10 cellular contexts compared by ENCODE assay signal in the genomic region with DNA sequence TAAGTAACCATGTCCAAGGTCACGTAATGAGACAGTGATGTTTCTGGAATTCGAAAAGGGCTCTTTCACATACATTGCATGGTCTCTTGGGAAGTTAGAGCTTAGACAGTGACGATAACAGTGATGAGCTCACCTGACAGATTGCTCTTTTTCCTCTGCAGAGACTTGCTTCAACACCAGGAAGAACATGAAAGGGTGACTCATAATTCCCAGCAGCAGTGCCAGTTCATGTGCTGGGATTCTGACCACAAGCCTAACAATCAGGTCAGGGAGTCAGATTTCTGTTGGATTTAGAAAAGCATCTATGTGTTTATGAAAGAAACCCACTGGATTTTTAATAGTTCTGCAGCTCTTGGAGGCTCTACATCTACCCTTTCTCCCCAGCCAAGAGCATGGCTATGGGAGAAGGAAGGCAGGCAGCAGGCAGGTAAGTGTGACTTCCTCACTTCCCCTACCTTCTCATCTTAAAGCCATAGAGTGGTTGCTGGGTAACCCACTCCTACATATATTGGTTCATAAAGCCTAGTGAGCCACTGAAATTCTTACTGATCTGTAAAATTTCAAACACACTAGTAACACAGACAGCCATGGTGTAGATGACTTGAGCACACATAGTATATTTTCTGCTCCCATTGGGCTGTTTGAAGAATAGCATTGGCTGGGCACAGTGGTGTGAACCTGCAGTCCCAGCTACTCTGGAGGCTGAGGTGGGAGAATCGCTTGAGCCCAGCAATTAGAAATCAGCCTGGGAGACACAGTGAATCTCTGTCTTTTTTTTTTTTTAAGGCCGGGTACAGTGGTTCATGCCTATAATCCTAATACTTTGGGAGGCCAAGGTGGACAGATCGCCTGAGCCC. TPM values are rescaled to one million over a fixed set of nuclear protein-coding genes. Genes with fewer than 3 reads are reported as not detected.
DNase-seq lines count a peak whose midpoint lies in the region; ATAC-seq, FAIRE-seq and TF ChIP-seq lines count a peak whose summit lies in the region.
"Had no signal": no experiment of that assay in that cellular context is flagged by ENCODE, and none has a peak within 500 bp of the region (broad histone marks: within the 10 kb centered on the region; RNA-seq: fewer than 3 reads in every experiment).

No MANE protein-coding gene starts in this region.

- H2BK12ac ChIP-seq in H1 (ENCODE audit: low read depth, low read length) = no peak overlapping the region

- no peaks in the 10 kb centered on the region for H3K27me3 ChIP-seq in MG63
- no peaks in the 10 kb centered on the region for H3K27me3 ChIP-seq in H1 (replicated peaks in 1 of 4; ENCODE audit: control insufficient read depth in 3 of 4, extremely low read depth in 1 of 4, insufficient read depth in 3 of 4, low read length in 3 of 4)
- H3K27me3 ChIP-seq in esophagus squamous epithelium = no peaks in the 10 kb centered on the region

- WGBS in H1 (ENCODE audit: extremely low coverage in 1 of 2, insufficient coverage in 1 of 2, insufficient read length in 1 of 2, insufficient replicate concordance in 2 of 2, low coverage in 1 of 2, low lambda C conversion rate in 2 of 2, missing lambda C conversion rate in 1 of 2), 2 experiments = 85% methylated on average over 6 of the region's 6 CpGs; no CpG with 5 or more reads in 1 of the 2 experiments
- WGBS in esophagus squamous epithelium, 2 donors = 40 to 56% methylated on average over 4 to 6 of the region's 6 CpGs

- no peak overlapping the region for H3K9ac ChIP-seq in H1 (replicated peaks in 1 of 4; ENCODE audit: extremely low read depth in 1 of 4, low read depth in 3 of 4, low read length in 3 of 4)

- POLR2A ChIA-PET in H1 (lab: Charles Lee; ENCODE audit: partially characterized antibody) = no interaction called here

- H3K4ac ChIP-seq in H1 (replicated peaks; ENCODE audit: insufficient read length, low read depth, low read length) = no peak overlapping the region

- no peak for TF ChIP-seq RAD21 in H1 (IDR thresholded peaks at IDR 0.05 in 1 of 2, conservative IDR thresholded peaks at IDR 0.05 in 1 of 2; ENCODE audit: low read depth in 2 of 2, low read length in 2 of 2)

- no peak overlapping the region for H3K4me2 ChIP-seq in H1 (ENCODE audit: insufficient read depth in 1 of 2, low read depth in 2 of 2, low read length in 2 of 2)

- H2AFZ ChIP-seq in H1 (ENCODE audit: low read length) = 0 out of 2 replicates have a peak overlapping the region, but pooled peaks have one; percentile 20

- H2AK5ac ChIP-seq in H1 (ENCODE audit: low read depth, low read length) = no peak overlapping the region

- H3K79me1 ChIP-seq in H1 (ENCODE audit: low read depth, low read length) = no peaks in the 10 kb centered on the region

- H3K14ac ChIP-seq in H1 (ENCODE audit: insufficient read length) = no peak overlapping the region

- peak; percentile 63 for ATAC-seq in GM18868 (IDR thresholded peaks at IDR 0.05; ENCODE audit: unreplicated experiment)
- ATAC-seq in GM21367 (IDR thresholded peaks at IDR 0.05; ENCODE audit: unreplicated experiment) = no peak

- no peak overlapping the region for H3K4me3 ChIP-seq in MG63
- H3K4me3 ChIP-seq in H1 (ENCODE audit: extremely low read depth in 1 of 4, insufficient read depth in 2 of 4, low read depth in 3 of 4, low read length in 4 of 4) = no peak overlapping the region
- H3K4me3 ChIP-seq in esophagus squamous epithelium = no peak overlapping the region
- H3K4me3 ChIP-seq: thoracic aorta had no signal

- FAIRE-seq in H1 (lab: Jason Lieb, UNC) = no peak

- H4K5ac ChIP-seq in H1 (ENCODE audit: insufficient read length, low read depth, low read length) = no peak overlapping the region

- no peak overlapping the region for H3K56ac ChIP-seq in H1 (replicated peaks; ENCODE audit: insufficient read length, low read depth, low read length)

- H3K9me3 ChIP-seq in MG63 (no peaks in the 10 kb centered on the region), H1 (ENCODE audit: insufficient read depth in 2 of 2, low read depth in 1 of 2, low read length in 1 of 2) (no peaks in the 10 kb centered on the region), esophagus squamous epithelium (no peaks in the 10 kb centered on the region)
- H3K9me3 ChIP-seq: thoracic aorta had no signal

- H3K23ac ChIP-seq in H1 (ENCODE audit: insufficient read length) = no peak overlapping the region

- no peak overlapping the region for H2BK20ac ChIP-seq in H1 (ENCODE audit: low read length)

- TF ChIP-seq POLR2A in H1 (IDR thresholded peaks at IDR 0.05; ENCODE audit: control extremely low read depth in 1 of 2, low read depth in 2 of 2, low read length in 2 of 2) = no peak
- no peak for TF ChIP-seq POLR2A in esophagus squamous epithelium (IDR thresholded peaks at IDR 0.05)

- no peaks in the 10 kb centered on the region for H3K23me2 ChIP-seq in H1 (ENCODE audit: low read depth, low read length)

- H4K91ac ChIP-seq in H1 (replicated peaks; ENCODE audit: insufficient read length, low read length) = no peak overlapping the region

- H3K27ac ChIP-seq in H1 (ENCODE audit: low read depth, low read length) = no peak overlapping the region
- H3K27ac ChIP-seq in esophagus squamous epithelium = peak overlapping the region in 2 of 4 donors; percentile 4 to 36
- H3K27ac ChIP-seq: thoracic aorta had no signal

- H4K8ac ChIP-seq in H1 (ENCODE audit: extremely low read depth, insufficient read depth, low read length) = no peak overlapping the region

- TF ChIP-seq CTCF in H1 (IDR thresholded peaks at IDR 0.05; ENCODE audit: control extremely low read depth in 1 of 3, insufficient read depth in 1 of 3, low read depth in 1 of 3, low read length in 3 of 3) (no peak), esophagus squamous epithelium (IDR thresholded peaks at IDR 0.05) (no peak)

- DNase-seq in MG63 (peak; percentile 81), H1 (ENCODE audit: low read depth in 1 of 2, low spot score in 2 of 2) (no peak), renal cortical epithelial cell (ENCODE audit: low read depth) (peak; percentile 99), NOMO-1 (lab: John Stamatoyannopoulos, UW; ENCODE audit: unreplicated experiment in 2 of 2) (no peak), HuH-7.5 (ENCODE audit: low spot score) (no peak), esophagus squamous epithelium (lab: John Stamatoyannopoulos, UW) (no peak)
- DNase-seq: activated CD4-positive, alpha-beta T cell treated with anti-CD3 and anti-CD28 coated beads, Interleukin-2, amount 50 U/mL, for 1 hour had no signal

- intact Hi-C loops in esophagus squamous epithelium (cut with DNase I) = no loop called here

- no peak for TF ChIP-seq EP300 in H1 (IDR thresholded peaks at IDR 0.05; ENCODE audit: borderline replicate concordance in 1 of 2, low read depth in 2 of 2, low read length in 2 of 2)

- no peaks in the 10 kb centered on the region for H3K4me1 ChIP-seq in H1 (replicated peaks in 1 of 4; ENCODE audit: control insufficient read depth in 3 of 4, insufficient read depth in 4 of 4, low read length in 3 of 4)
- H3K4me1 ChIP-seq in esophagus squamous epithelium = peaks cover 4 to 15% (median 11%) of the 10 kb centered on the region in 3 donors

- no peak overlapping the region for H2BK5ac ChIP-seq in H1 (ENCODE audit: low read depth, low read length)

- no peak overlapping the region for H2BK15ac ChIP-seq in H1 (ENCODE audit: low read length)

- H3K36me3 ChIP-seq in MG63 = no peaks in the 10 kb centered on the region
- H3K36me3 ChIP-seq in H1 (ENCODE audit: control insufficient read depth in 2 of 4, insufficient read depth in 4 of 4, low read length in 3 of 4) = no peaks in the 10 kb centered on the region
- H3K36me3 ChIP-seq in esophagus squamous epithelium = no peaks in the 10 kb centered on the region
- H3K36me3 ChIP-seq: thoracic aorta had no signal

- no peak overlapping the region for H3K18ac ChIP-seq in H1 (ENCODE audit: extremely low read depth, low read length)

- H4K20me1 ChIP-seq in H1 (replicated peaks in 1 of 2; ENCODE audit: control insufficient read depth in 1 of 2, insufficient read depth in 2 of 2, low read length in 2 of 2) = no peaks in the 10 kb centered on the region

- H3K79me2 ChIP-seq in H1 (ENCODE audit: control insufficient read depth in 1 of 2, insufficient read depth in 2 of 2, low read length in 2 of 2) = no peaks in the 10 kb centered on the region

- no peak overlapping the region for H2BK120ac ChIP-seq in H1 (replicated peaks; ENCODE audit: low read depth, low read length)

- CTCF ChIA-PET in H1 (lab: Charles Lee; ENCODE audit: partially characterized antibody) = no interaction called here

TF ChIP-seq in H1, 55 proteins besides CTCF, POLR2A, EP300 and RAD21 (continues in another document):
- TF ChIP-seq ATF3 (IDR thresholded peaks at IDR 0.05; ENCODE audit: insufficient read depth, low read depth, low read length) (no peak), SAP30 (IDR thresholded peaks at IDR 0.05; ENCODE audit: insufficient read depth, insufficient replicate concordance, low read length) (no peak), YY1 (IDR thresholded peaks at IDR 0.05; ENCODE audit: low read depth, low read length) (no peak), CBX5 (IDR thresholded peaks at IDR 0.05; ENCODE audit: low read depth, low read length) (no peak), SIRT6 (IDR thresholded peaks at IDR 0.05; ENCODE audit: low read length) (no peak), TAF7 (optimal IDR thresholded peaks at IDR 0.05; ENCODE audit: borderline replicate concordance, low read depth, low read length) (no peak), ASH2L (IDR thresholded peaks at IDR 0.05; ENCODE audit: low read length) (no peak), BRCA1 (IDR thresholded peaks at IDR 0.05; ENCODE audit: low read depth, low read length) (no peak)

RNA-seq across cellular contexts. Expression of gene PTP4A1, which starts 44.4 kb away (rescaled TPM):
- 4.9 and 8.8 TPM in 2 replicates for total RNA-seq in MG63 (2014; rRNA removed; shearing (Covaris generic); ENCODE audit: low replicate concordance)
- 75.6 and 76.3 TPM in 2 replicates for total RNA-seq in H1 (2021; fragmentation: NEBNext Ultra II Directional; extraction: Animal tissue kit (Norgen Biotek cat#: 25700))
- 8.1 and 21.1 TPM in 2 replicates for polyA plus RNA-seq in H1 (2011; rRNA removed)
- polyA plus RNA-seq in H1 (2011; cell fraction: cytosol; rRNA removed) = 13.3 TPM
- polyA plus RNA-seq in H1 (2011; cell fraction: nucleus; rRNA removed) = 3.9 TPM
- 23.5 to 66.4 TPM (median 30.2 TPM) in 4 replicates for polyA plus RNA-seq in H1 (2012, experiment 1 of 2)
- polyA plus RNA-seq in H1 (2012, experiment 2 of 2) = 8.3 TPM
- 39.0 TPM for polyA plus RNA-seq in H1 (2013, experiment 1 of 2)
- polyA plus RNA-seq in H1 (2013, experiment 2 of 2) = 39.7 TPM
- 18.3 and 23.9 TPM in 2 replicates for polyA minus RNA-seq in H1 (2011; rRNA and poly(A)+ RNA removed)
- polyA minus RNA-seq in H1 (2011; cell fraction: cytosol; rRNA and poly(A)+ RNA removed) = 21.1 TPM
- polyA minus RNA-seq in H1 (2011; cell fraction: nucleus; rRNA and poly(A)+ RNA removed) = 71.3 TPM
- total RNA-seq in renal cortical epithelial cell (106 and 174 TPM in 2 replicates), esophagus squamous epithelium (10 to 100 TPM; 30.9 to 73.7 (median 39.8) TPM)

Comparison
In these comparisons a context has a peak if more than half of its experiments do, and no peak if none do; other contexts are left out.
1. DNase-seq: peak in MG63 (single experiment) and renal cortical epithelial cell (single experiment); none in H1 (0 of 2), NOMO-1 (0 of 2), HuH-7.5 (single experiment) and esophagus squamous epithelium (single experiment).